In the genomic region with DNA sequence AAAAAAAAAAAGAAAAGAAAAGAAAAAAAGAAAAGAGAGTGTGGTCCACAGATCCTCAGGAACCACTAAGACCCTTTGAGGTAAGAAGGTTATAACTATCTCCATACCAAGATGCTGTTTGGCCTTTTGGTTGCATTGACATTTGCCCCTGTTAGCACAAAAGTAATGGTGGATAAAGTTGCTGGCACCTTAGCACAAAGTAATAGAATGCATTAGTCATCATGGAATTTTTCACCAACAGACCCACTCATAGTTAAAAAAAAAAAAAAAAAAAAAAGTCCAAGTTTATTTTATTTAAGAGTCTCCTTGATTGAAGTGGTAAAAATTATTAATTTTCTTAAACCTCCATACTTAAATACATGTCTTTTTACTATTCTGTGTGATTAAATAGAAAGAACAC, we compare ENCODE assay signal across 18 cellular contexts.
"Had no signal": no experiment of that assay in that cellular context is flagged by ENCODE, and none has a peak within 500 bp of the region (broad histone marks: within the 10 kb centered on the region; RNA-seq: fewer than 3 reads in every experiment).

No MANE protein-coding gene starts in this region.

- H3K36me3 ChIP-seq: adrenal gland, brain microvascular endothelial cell, heart right ventricle, ovary, WERI-Rb-1 had no signal

- ATAC-seq: activated T-helper 17 cell treated with anti-CD3 and anti-CD28 coated beads, Interleukin-2, amount 50 U/mL, for 72 hours; esophagus mucosa; heart right ventricle; left ventricle myocardium superior; stimulated activated naive CD8-positive, alpha-beta T cell treated with anti-CD3 and anti-CD28 coated beads, Interleukin-15, amount 100 ng/mL, for 72 hours; T-cell had no signal

- H3K4me1 ChIP-seq: adrenal gland, testis had no signal

- H3K9me3 ChIP-seq: adrenal gland, ovary, testis had no signal

- H3K4me3 ChIP-seq: adrenal gland, dorsolateral prefrontal cortex, heart right ventricle, ovary, testis had no signal

- H3K27ac ChIP-seq: adrenal gland, brain microvascular endothelial cell, heart right ventricle, ovary, testis, WERI-Rb-1 had no signal

- DNase-seq: activated CD4-positive, alpha-beta T cell treated with anti-CD3 and anti-CD28 coated beads for 4 hours; activated naive CD4-positive, alpha-beta T cell treated with anti-CD3 and anti-CD28 coated beads, Interleukin-2, amount 10 ng/mL, durations not matched to agents 7 days and 5 days; adrenal gland; brain microvascular endothelial cell; dorsolateral prefrontal cortex; heart right ventricle; islet precursor cell; left ventricle myocardium superior; ovary; stimulated activated CD4-positive, alpha-beta T cell treated with anti-CD3 and anti-CD28 coated beads, Interleukin-2, amount 100 ng/mL, for 48 hours; stimulated activated CD8-positive, alpha-beta memory T cell treated with anti-CD3 and anti-CD28 coated beads, Interleukin-4, amount 100 ng/mL, for 48 hours; stimulated activated naive CD8-positive, alpha-beta T cell treated with anti-CD3 and anti-CD28 coated beads, Interleukin-15, amount 100 ng/mL, for 72 hours; T-cell; T1000; testis; WERI-Rb-1 had no signal

- H3K27me3 ChIP-seq: adrenal gland, brain microvascular endothelial cell, ovary, testis had no signal
